Comparison of ENCODE assay signal across 9 cellular contexts in genomic region chr10:114694735-114695134, GRCh38. TPM values are rescaled to one million over a fixed set of nuclear protein-coding genes. Genes with fewer than 3 reads are reported as not detected.
A peak's percentile ranks its signal among the peaks of the same experiment; 100 is the strongest.
DNase-seq lines count a peak whose midpoint lies in the region; ATAC-seq, FAIRE-seq and TF ChIP-seq lines count a peak whose summit lies in the region.
"Had no signal": no experiment of that assay in that cellular context is flagged by ENCODE, and none has a peak within 500 bp of the region (broad histone marks: within the 10 kb centered on the region; RNA-seq: fewer than 3 reads in every experiment).

No MANE protein-coding gene starts in this region.

- H3K27ac ChIP-seq in foreskin keratinocyte (no peak overlapping the region), right atrium auricular region (peak overlapping the region in 1 of 2 donors; percentile 80)

- H3K4me3 ChIP-seq in HFF-Myc (replicated peaks; ENCODE audit: low read depth, low read length), result no peak overlapping the region
- H3K4me3 ChIP-seq in right atrium auricular region, result no peak overlapping the region
- H3K4me3 ChIP-seq: thyroid gland had no signal

- no peak overlapping the region for H3K4me3 Mint-ChIP-seq in stimulated activated naive CD8-positive, alpha-beta T cell treated with anti-CD3 and anti-CD28 coated beads, Interleukin-15, amount 100 ng/mL, for 72 hours

- H3K36me3 ChIP-seq in right atrium auricular region, result no peaks in the 10 kb centered on the region
- H3K36me3 ChIP-seq: thyroid gland had no signal

- DNase-seq in D721Med (ENCODE audit: insufficient read length, low spot score) (no peak), HFF-Myc (ENCODE audit: extremely low read depth, low read depth) (no peak), foreskin keratinocyte (no peak), cerebellum (ENCODE audit: low spot score) (no peak), right atrium auricular region (ENCODE audit: low spot score) (no peak)
- peak; percentile 4 to 15 for DNase-seq in activated CD4-positive, alpha-beta T cell treated with anti-CD3 and anti-CD28 coated beads for 4 hours
- DNase-seq in stimulated activated naive CD8-positive, alpha-beta T cell treated with anti-CD3 and anti-CD28 coated beads, Interleukin-15, amount 100 ng/mL, for 72 hours, result peak; percentile 16 to 32

- H3K27ac Mint-ChIP-seq in stimulated activated naive CD8-positive, alpha-beta T cell treated with anti-CD3 and anti-CD28 coated beads, Interleukin-15, amount 100 ng/mL, for 72 hours, result no peak overlapping the region

- H3K9me3 ChIP-seq in right atrium auricular region, result no peaks in the 10 kb centered on the region
- H3K9me3 ChIP-seq: thyroid gland had no signal

- no peak for FAIRE-seq in D721Med (lab: Jason Lieb, UNC)

- H3K27me3 ChIP-seq in foreskin keratinocyte (peaks cover 3% of the 10 kb centered on the region), right atrium auricular region (no peaks in the 10 kb centered on the region)
- H3K27me3 ChIP-seq: thyroid gland had no signal

- H3K4me1 Mint-ChIP-seq in stimulated activated naive CD8-positive, alpha-beta T cell treated with anti-CD3 and anti-CD28 coated beads, Interleukin-15, amount 100 ng/mL, for 72 hours, result peaks cover 6% of the 10 kb centered on the region

- TF ChIP-seq CTCF in D721Med (IDR thresholded peaks at IDR 0.05; ENCODE audit: insufficient read depth, missing control alignments) (peak; percentile 33), HFF-Myc (IDR thresholded peaks at IDR 0.05; ENCODE audit: low read depth, low read length, missing control alignments) (peak; percentile 61), foreskin keratinocyte (conservative IDR thresholded peaks at IDR 0.05) (peak; percentile 71), right atrium auricular region (IDR thresholded peaks at IDR 0.05) (peak in 1 of 2 donors; percentile 63)

- ATAC-seq in foreskin keratinocyte, result no peak
- ATAC-seq in stimulated activated naive CD8-positive, alpha-beta T cell treated with anti-CD3 and anti-CD28 coated beads, Interleukin-15, amount 100 ng/mL, for 72 hours, result no peak
- ATAC-seq in HG02623 (IDR thresholded peaks at IDR 0.05; ENCODE audit: unreplicated experiment), result no peak

- H3K4me1 ChIP-seq in foreskin keratinocyte, result peaks cover 8% of the 10 kb centered on the region
- H3K4me1 ChIP-seq in right atrium auricular region, result peaks cover 0 to 46% of the 10 kb centered on the region in 2 donors

- H3K9me3 Mint-ChIP-seq in stimulated activated naive CD8-positive, alpha-beta T cell treated with anti-CD3 and anti-CD28 coated beads, Interleukin-15, amount 100 ng/mL, for 72 hours, result no peaks in the 10 kb centered on the region

- peaks cover 9% of the 10 kb centered on the region for H3K27me3 Mint-ChIP-seq in stimulated activated naive CD8-positive, alpha-beta T cell treated with anti-CD3 and anti-CD28 coated beads, Interleukin-15, amount 100 ng/mL, for 72 hours

RNA-seq across cellular contexts. Expression of gene ABLIM1, which starts 36.7 kb away (rescaled TPM):
- 18.7 and 21.1 TPM in 2 replicates for total RNA-seq in foreskin keratinocyte
- 3.8 and 4.8 TPM in 2 replicates for polyA plus RNA-seq in foreskin keratinocyte
- 112 TPM for total RNA-seq in cerebellum
- 100 to 1,000 TPM; 359 to 404 TPM for total RNA-seq in right atrium auricular region

Comparison
In these comparisons a context has a peak if more than half of its experiments do, and no peak if none do; other contexts are left out.
1. DNase-seq: peak in activated CD4-positive, alpha-beta T cell treated with anti-CD3 and anti-CD28 coated beads for 4 hours (2 of 2) and stimulated activated naive CD8-positive, alpha-beta T cell treated with anti-CD3 and anti-CD28 coated beads, Interleukin-15, amount 100 ng/mL, for 72 hours (2 of 2); none in D721Med (single experiment), HFF-Myc (single experiment), foreskin keratinocyte (0 of 2), cerebellum (single experiment) and right atrium auricular region (single experiment).